7 cellular contexts compared by ENCODE assay signal in genomic region chr3:30607032-30607833, GRCh38. TPM values are rescaled to one million over a fixed set of nuclear protein-coding genes. Genes with fewer than 3 reads are reported as not detected.
DNase-seq lines count a peak whose midpoint lies in the region; ATAC-seq and TF ChIP-seq lines count a peak whose summit lies in the region.

No MANE protein-coding gene starts in this region.

- H3K4me3 Mint-ChIP-seq in activated T-helper 17 cell treated with anti-CD3 and anti-CD28 coated beads, Interleukin-2, amount 50 U/mL, for 72 hours = peak overlapping the region; percentile 85

- H2AFZ ChIP-seq in osteoblast (ENCODE audit: low read length) = peak overlapping the region; percentile 83

- H3K27me3 Mint-ChIP-seq in activated T-helper 17 cell treated with anti-CD3 and anti-CD28 coated beads, Interleukin-2, amount 50 U/mL, for 72 hours = no peaks in the 10 kb centered on the region

- peak overlapping the region; percentile 87 for H3K27ac Mint-ChIP-seq in activated T-helper 17 cell treated with anti-CD3 and anti-CD28 coated beads, Interleukin-2, amount 50 U/mL, for 72 hours

- peak overlapping the region; percentile 83 for H3K27ac ChIP-seq in osteoblast (ENCODE audit: low read depth, low read length)
- H3K27ac ChIP-seq in upper lobe of right lung = peak overlapping the region; percentile 100

- H3K4me1 ChIP-seq in osteoblast (ENCODE audit: insufficient read depth, low read length) (peaks cover 32% of the 10 kb centered on the region), upper lobe of right lung (peaks cover 35% of the 10 kb centered on the region)

- H4K20me1 ChIP-seq in osteoblast (ENCODE audit: insufficient read depth, low read length) = peaks cover 23% of the 10 kb centered on the region

- H3K27me3 ChIP-seq in osteoblast (ENCODE audit: insufficient read depth, low read length) (no peaks in the 10 kb centered on the region), upper lobe of right lung (no peaks in the 10 kb centered on the region)

- H3K4me3 ChIP-seq in osteoblast (ENCODE audit: insufficient read depth, low read length) (peak overlapping the region; percentile 94), upper lobe of right lung (peak overlapping the region; percentile 84)

- intact Hi-C loops in upper lobe of right lung (cut with DNase I) = no loop called here

- H3K4me2 ChIP-seq in osteoblast (ENCODE audit: insufficient read depth, low read length) = peak overlapping the region; percentile 90

- H3K9me3 ChIP-seq in osteoblast (ENCODE audit: low read depth, low read length) = no peaks in the 10 kb centered on the region
- no peaks in the 10 kb centered on the region for H3K9me3 ChIP-seq in upper lobe of right lung

- peak; percentile 24 for ATAC-seq in GM18517 (IDR thresholded peaks at IDR 0.05; ENCODE audit: unreplicated experiment)
- ATAC-seq in HG02884 (IDR thresholded peaks at IDR 0.05; ENCODE audit: unreplicated experiment) = peak; percentile 38
- ATAC-seq in activated T-helper 17 cell treated with anti-CD3 and anti-CD28 coated beads, Interleukin-2, amount 50 U/mL, for 72 hours (replicated peaks) = peak; percentile 13
- ATAC-seq in upper lobe of right lung = peak; percentile 62

- H3K36me3 Mint-ChIP-seq in activated T-helper 17 cell treated with anti-CD3 and anti-CD28 coated beads, Interleukin-2, amount 50 U/mL, for 72 hours (ENCODE audit: low read depth) = peaks cover 62% of the 10 kb centered on the region

- TF ChIP-seq CTCF in osteoblast (IDR thresholded peaks at IDR 0.05; ENCODE audit: extremely low read depth, low read depth, low read length) = no peak
- no peak for TF ChIP-seq CTCF in upper lobe of right lung (IDR thresholded peaks at IDR 0.05)

- H3K9me3 Mint-ChIP-seq in activated T-helper 17 cell treated with anti-CD3 and anti-CD28 coated beads, Interleukin-2, amount 50 U/mL, for 72 hours = no peaks in the 10 kb centered on the region

- DNase-seq in OCI-M1 (lab: John Stamatoyannopoulos, UW) = peak; percentile 78
- peak; percentile 25 for DNase-seq in foreskin melanocyte
- DNase-seq in osteoblast (ENCODE audit: insufficient read length, low spot score, missing footprints) = peak; percentile 65
- peak; percentile 86 for DNase-seq in upper lobe of right lung

- H3K4me1 Mint-ChIP-seq in activated T-helper 17 cell treated with anti-CD3 and anti-CD28 coated beads, Interleukin-2, amount 50 U/mL, for 72 hours = peaks cover 42% of the 10 kb centered on the region

- H3K36me3 ChIP-seq in osteoblast (ENCODE audit: insufficient read depth, low read length) (no peaks in the 10 kb centered on the region), upper lobe of right lung (no peaks in the 10 kb centered on the region)

- H3K79me2 ChIP-seq in osteoblast (ENCODE audit: insufficient read depth, low read length) = peaks cover 61% of the 10 kb centered on the region

RNA-seq across cellular contexts. Expression of gene TGFBR2, which starts 0.8 kb away (rescaled TPM):
- 10 to 100 TPM; 51.2 to 63.2 TPM for total RNA-seq in activated T-helper 17 cell treated with anti-CD3 and anti-CD28 coated beads, Interleukin-2, amount 50 U/mL, for 72 hours
- total RNA-seq in osteoblast (118 and 162 TPM in 2 replicates), upper lobe of right lung (329 TPM)

Comparison
In these comparisons a context has a peak if more than half of its experiments do, and no peak if none do; other contexts are left out.
1. Peak in every context shown above with its lines: DNase-seq, ATAC-seq, H3K4me3 ChIP-seq and H3K27ac ChIP-seq.
2. DNase-seq: peak in every context shown above with its lines; median percentile 86 in upper lobe of right lung; 78 in OCI-M1; 65 in osteoblast; 25 in foreskin melanocyte.